In genomic region chr7:135174941-135175340, GRCh38 we compare ENCODE assay signal across 17 cellular contexts. TPM values are rescaled to one million over a fixed set of nuclear protein-coding genes. Genes with fewer than 3 reads are reported as not detected.
A peak's percentile ranks its signal among the peaks of the same experiment; 100 is the strongest.
DNase-seq lines count a peak whose midpoint lies in the region; ATAC-seq and TF ChIP-seq lines count a peak whose summit lies in the region.
"Had no signal": no experiment of that assay in that cellular context is flagged by ENCODE, and none has a peak within 500 bp of the region (broad histone marks: within the 10 kb centered on the region; RNA-seq: fewer than 3 reads in every experiment).

No MANE protein-coding gene starts in this region.

- peaks cover 0 to 11% of the 10 kb centered on the region in 2 donors for H3K4me1 ChIP-seq in right atrium auricular region
- H3K4me1 ChIP-seq: BE2C had no signal

- peaks cover 6% of the 10 kb centered on the region for H3K4me1 Mint-ChIP-seq in activated T-helper 2 cell treated with anti-CD3 and anti-CD28 coated beads, Interferon-gamma antibody, Interleukin-2, Interleukin-4, amounts not matched to agents 10 μg/mL and 5 μg/mL and 100 μg/mL, durations not matched to agents 14 hours and 24 hours and 36 hours (ENCODE audit: low read depth)

- no peak overlapping the region for H3K27ac ChIP-seq in right atrium auricular region
- H3K27ac ChIP-seq in epithelial cell of prostate = peak overlapping the region; percentile 94

- no peak overlapping the region for H3K4me3 ChIP-seq in right atrium auricular region

- ATAC-seq in Right ventricle myocardium inferior = no peak
- ATAC-seq: HCT116 had no signal

- intact Hi-C loops in Right ventricle myocardium inferior (cut with DNase I) = loop anchor here (5.0 to 10.0 kb wide), 2 partner anchors 478 to 530 kb away; partner anchors contain the start of gene BPGM
- intact Hi-C loops in activated T-helper 2 cell treated with anti-CD3 and anti-CD28 coated beads, Interferon-gamma antibody, Interleukin-2, Interleukin-4, amounts not matched to agents 10 μg/mL and 5 μg/mL and 100 μg/mL, durations not matched to agents 14 hours and 24 hours and 36 hours (cut with micrococcal nuclease) = loop anchor here (5.0 to 10.0 kb wide), 4 partner anchors 382 to 740 kb away; partner anchors contain the start of genes NUP205 and STMP1

- no peak overlapping the region for H3K4me3 Mint-ChIP-seq in activated T-helper 2 cell treated with anti-CD3 and anti-CD28 coated beads, Interferon-gamma antibody, Interleukin-2, Interleukin-4, amounts not matched to agents 10 μg/mL and 5 μg/mL and 100 μg/mL, durations not matched to agents 14 hours and 24 hours and 36 hours (ENCODE audit: low read depth)
- H3K4me3 Mint-ChIP-seq: CD8-positive, alpha-beta memory T cell; HFFc6 had no signal

- no peaks in the 10 kb centered on the region for H3K27me3 ChIP-seq in right atrium auricular region
- H3K27me3 ChIP-seq: BE2C had no signal

- peaks cover 3% of the 10 kb centered on the region for H3K36me3 Mint-ChIP-seq in activated T-helper 2 cell treated with anti-CD3 and anti-CD28 coated beads, Interferon-gamma antibody, Interleukin-2, Interleukin-4, amounts not matched to agents 10 μg/mL and 5 μg/mL and 100 μg/mL, durations not matched to agents 14 hours and 24 hours and 36 hours (ENCODE audit: low read depth)

- TF ChIP-seq CTCF in right atrium auricular region (IDR thresholded peaks at IDR 0.05) = no peak

- H3K27me3 Mint-ChIP-seq in activated T-helper 2 cell treated with anti-CD3 and anti-CD28 coated beads, Interferon-gamma antibody, Interleukin-2, Interleukin-4, amounts not matched to agents 10 μg/mL and 5 μg/mL and 100 μg/mL, durations not matched to agents 14 hours and 24 hours and 36 hours (ENCODE audit: low read depth) = no peaks in the 10 kb centered on the region
- H3K27me3 Mint-ChIP-seq: CD4-positive, CD25-positive, alpha-beta regulatory T cell had no signal

- peak; percentile 50 for DNase-seq in right atrium auricular region (ENCODE audit: low spot score)
- DNase-seq in Right ventricle myocardium inferior (ENCODE audit: missing footprints) = no peak
- DNase-seq in activated T-helper 2 cell treated with anti-CD3 and anti-CD28 coated beads, Interferon-gamma antibody, Interleukin-2, Interleukin-4, amounts not matched to agents 10 μg/mL and 5 μg/mL and 100 μg/mL, durations not matched to agents 14 hours and 24 hours and 36 hours (ENCODE audit: low spot score) = peak; percentile 3
- DNase-seq in epithelial cell of prostate (ENCODE audit: low read depth, low spot score) = no peak
- DNase-seq in ureter (ENCODE audit: low spot score) = peak; percentile 2
- DNase-seq in RKO (ENCODE audit: low spot score) = no peak
- no peak for DNase-seq in foreskin melanocyte
- DNase-seq: ACHN; BE2C; C1 segment of cervical spinal cord; CD4-positive, CD25-positive, alpha-beta regulatory T cell; CD8-positive, alpha-beta memory T cell; COR-L47; GOT3; H7; HFFc6 had no signal

- H3K36me3 ChIP-seq in right atrium auricular region = no peaks in the 10 kb centered on the region
- H3K36me3 ChIP-seq: BE2C had no signal

- no peaks in the 10 kb centered on the region for H3K9me3 ChIP-seq in right atrium auricular region
- H3K9me3 ChIP-seq: BE2C had no signal

- no peak overlapping the region for H3K27ac Mint-ChIP-seq in activated T-helper 2 cell treated with anti-CD3 and anti-CD28 coated beads, Interferon-gamma antibody, Interleukin-2, Interleukin-4, amounts not matched to agents 10 μg/mL and 5 μg/mL and 100 μg/mL, durations not matched to agents 14 hours and 24 hours and 36 hours
- H3K27ac Mint-ChIP-seq: CD4-positive, CD25-positive, alpha-beta regulatory T cell; HFFc6 had no signal

- peaks cover 5% of the 10 kb centered on the region for H3K9me3 Mint-ChIP-seq in activated T-helper 2 cell treated with anti-CD3 and anti-CD28 coated beads, Interferon-gamma antibody, Interleukin-2, Interleukin-4, amounts not matched to agents 10 μg/mL and 5 μg/mL and 100 μg/mL, durations not matched to agents 14 hours and 24 hours and 36 hours

RNA-seq across cellular contexts. Expression of gene CYREN, which starts 4.4 kb away (rescaled TPM):
- total RNA-seq in right atrium auricular region (10 to 100 TPM; 25.5 to 31.4 TPM), Right ventricle myocardium inferior (22.5 TPM), ureter (58.3 TPM)
- 50.1 and 52.9 TPM in 2 replicates for total RNA-seq in activated T-helper 2 cell treated with anti-CD3 and anti-CD28 coated beads, Interferon-gamma antibody, Interleukin-2, Interleukin-4, amounts not matched to agents 10 μg/mL and 5 μg/mL and 100 μg/mL, durations not matched to agents 14 hours and 24 hours and 36 hours

RNA-seq across cellular contexts. Expression of gene TMEM140, which starts 27.1 kb away (rescaled TPM):
- total RNA-seq in right atrium auricular region (10 to 100 TPM; 10.7 to 14.9 TPM), Right ventricle myocardium inferior (24.3 TPM), ureter (11.6 TPM)
- total RNA-seq in activated T-helper 2 cell treated with anti-CD3 and anti-CD28 coated beads, Interferon-gamma antibody, Interleukin-2, Interleukin-4, amounts not matched to agents 10 μg/mL and 5 μg/mL and 100 μg/mL, durations not matched to agents 14 hours and 24 hours and 36 hours = 3.0 and 4.8 TPM in 2 replicates
- total RNA-seq: H7 had no signal

RNA-seq across cellular contexts. Expression of gene WDR91, which starts 36.4 kb away (rescaled TPM):
- 1 to 10 TPM; 3.3 to 4.5 TPM for total RNA-seq in right atrium auricular region
- total RNA-seq in Right ventricle myocardium inferior = 3.8 TPM
- 19.2 and 22.6 TPM in 2 replicates for total RNA-seq in activated T-helper 2 cell treated with anti-CD3 and anti-CD28 coated beads, Interferon-gamma antibody, Interleukin-2, Interleukin-4, amounts not matched to agents 10 μg/mL and 5 μg/mL and 100 μg/mL, durations not matched to agents 14 hours and 24 hours and 36 hours
- 27.9 TPM for total RNA-seq in ureter

RNA-seq across cellular contexts. Expression of gene STRA8, which starts 58.7 kb away (rescaled TPM):
- total RNA-seq in right atrium auricular region (not detected), Right ventricle myocardium inferior (not detected), ureter (not detected)
- not detected in 2 replicates for total RNA-seq in activated T-helper 2 cell treated with anti-CD3 and anti-CD28 coated beads, Interferon-gamma antibody, Interleukin-2, Interleukin-4, amounts not matched to agents 10 μg/mL and 5 μg/mL and 100 μg/mL, durations not matched to agents 14 hours and 24 hours and 36 hours
- total RNA-seq: CD4-positive, CD25-positive, alpha-beta regulatory T cell; CD8-positive, alpha-beta memory T cell; H7; HFFc6 had no signal

Comparison
In these comparisons a context has a peak if more than half of its experiments do, and no peak if none do; other contexts are left out.
1. DNase-seq: peak in right atrium auricular region (single experiment), activated T-helper 2 cell treated with anti-CD3 and anti-CD28 coated beads, Interferon-gamma antibody, Interleukin-2, Interleukin-4, amounts not matched to agents 10 μg/mL and 5 μg/mL and 100 μg/mL, durations not matched to agents 14 hours and 24 hours and 36 hours (single experiment) and ureter (single experiment); none in Right ventricle myocardium inferior (single experiment), epithelial cell of prostate (single experiment), RKO (single experiment) and foreskin melanocyte (single experiment).